Comparison of ENCODE assay signal across 15 cellular contexts in genomic region chr3:187406927-187407326, GRCh38.
"Had no signal": no experiment of that assay in that cellular context is flagged by ENCODE, and none has a peak within 500 bp of the region (broad histone marks: within the 10 kb centered on the region; RNA-seq: fewer than 3 reads in every experiment).

No MANE protein-coding gene starts in this region.

- H3K4me1 ChIP-seq: left lung, pancreas, thyroid gland had no signal

- ATAC-seq: activated CD4-positive, alpha-beta T cell treated with anti-CD3 and anti-CD28 coated beads for 36 hours; left lung; naive thymus-derived CD8-positive, alpha-beta T cell; pancreas had no signal

- DNase-seq: activated CD4-positive, alpha-beta memory T cell treated with anti-CD3 and anti-CD28 coated beads for 36 hours; activated CD4-positive, alpha-beta T cell treated with anti-CD3 and anti-CD28 coated beads for 36 hours; activated effector memory CD4-positive, alpha-beta T cell treated with Interleukin-2 at 50 U/mL for 16 hours; activated naive CD4-positive, alpha-beta T cell treated with anti-CD3 and anti-CD28 coated beads, Interleukin-2, amount 50 U/mL, for 16 hours; activated T-cell treated with anti-CD3 and anti-CD28 coated beads, Interleukin-2, amount 50 U/mL, for 24 hours; adrenal gland; brain microvascular endothelial cell; erythroblast; hippocampal formation; left lung; naive thymus-derived CD8-positive, alpha-beta T cell; pancreas; stimulated activated CD4-positive, alpha-beta T cell treated with anti-CD3 and anti-CD28 coated beads, Interleukin-1b, Interleukin-23, amount 100 ng/mL, for 48 hours; T-helper 2 cell; thyroid gland had no signal

- H3K9me3 ChIP-seq: adrenal gland, left lung, pancreas, thyroid gland had no signal

- H3K27me3 ChIP-seq: adrenal gland, brain microvascular endothelial cell, pancreas, thyroid gland had no signal

- H3K36me3 ChIP-seq: adrenal gland, brain microvascular endothelial cell, left lung, pancreas, thyroid gland had no signal

- H3K27ac ChIP-seq: adrenal gland, brain microvascular endothelial cell, left lung, pancreas, thyroid gland had no signal

- H3K4me3 ChIP-seq: adrenal gland, left lung, pancreas, thyroid gland had no signal
